ENCODE assay signal across 8 cellular contexts in genomic region chr14:35403397-35404245, GRCh38. TPM values are rescaled to one million over a fixed set of nuclear protein-coding genes. Genes with fewer than 3 reads are reported as not detected.
DNase-seq lines count a peak whose midpoint lies in the region; ATAC-seq, FAIRE-seq and TF ChIP-seq lines count a peak whose summit lies in the region.

No MANE protein-coding gene starts in this region.

- H3K9me2 ChIP-seq in hepatocyte (replicated peaks; ENCODE audit: insufficient read depth): no peaks in the 10 kb centered on the region

- H3K27me3 Mint-ChIP-seq in astrocyte (ENCODE audit: low read depth, unreplicated experiment): no peaks in the 10 kb centered on the region

- DNase-seq in NCI-H2029 treated with DMSO at 0.1 percent for 48 hours (lab: John Stamatoyannopoulos, UW): peak; percentile 100
- DNase-seq in T-helper 9 cell: peak; percentile 96
- DNase-seq in astrocyte (ENCODE audit: low read depth): peak; percentile 77
- DNase-seq in hepatocyte (ENCODE audit: low spot score): peak; percentile 97
- DNase-seq in retina: peak; percentile 71
- DNase-seq in aorta: peak; percentile 98 to 99

- H3K27ac ChIP-seq in astrocyte (ENCODE audit: low read depth, low read length): peak overlapping the region; percentile 94
- H3K27ac ChIP-seq in hepatocyte: peak overlapping the region; percentile 100
- peak overlapping the region; percentile 95 to 99 for H3K27ac ChIP-seq in aorta (ENCODE audit: low read depth in 1 of 2, low read length in 2 of 2)

- H3K79me2 ChIP-seq in astrocyte (ENCODE audit: insufficient read depth, low read length) (peaks cover 18% of the 10 kb centered on the region), hepatocyte (peaks cover 38% of the 10 kb centered on the region)

- 12% methylated on average over 9 of the region's 57 CpGs for WGBS in hepatocyte (ENCODE audit: low lambda C conversion rate, missing lambda C conversion rate)
- WGBS in aorta, 2 donors: 0 to 2% methylated on average over 23 to 57 of the region's 57 CpGs

- H3K4me3 ChIP-seq in astrocyte (ENCODE audit: insufficient read depth, low read depth, low read length): peak overlapping the region; percentile 79
- peak overlapping the region; percentile 90 for H3K4me3 ChIP-seq in hepatocyte
- peak overlapping the region; percentile 94 to 97 for H3K4me3 ChIP-seq in aorta (ENCODE audit: low read length in 2 of 2)

- no peak overlapping the region for H2AFZ ChIP-seq in astrocyte (ENCODE audit: low read depth, low read length)
- no peak overlapping the region for H2AFZ ChIP-seq in hepatocyte

- no peak for FAIRE-seq in astrocyte (lab: Jason Lieb, UNC)

- H4K20me1 ChIP-seq in astrocyte (ENCODE audit: insufficient read depth, low read length): peaks cover 34% of the 10 kb centered on the region
- H4K20me1 ChIP-seq in hepatocyte (ENCODE audit: insufficient read depth, poor library complexity, severe bottlenecking): peaks cover 25% of the 10 kb centered on the region

- peak overlapping the region; percentile 90 for H3K4me3 Mint-ChIP-seq in astrocyte (ENCODE audit: unreplicated experiment)

- H3K4me1 Mint-ChIP-seq in astrocyte (ENCODE audit: low read depth, unreplicated experiment): peaks cover 30% of the 10 kb centered on the region

- no peaks in the 10 kb centered on the region for H3K9me3 Mint-ChIP-seq in astrocyte (ENCODE audit: unreplicated experiment)

- TF ChIP-seq CTCF in astrocyte (IDR thresholded peaks at IDR 0.05; ENCODE audit: insufficient read depth, low read depth, low read length): no peak
- TF ChIP-seq CTCF in hepatocyte (IDR thresholded peaks at IDR 0.05; ENCODE audit: poor library complexity): no peak

- H3K4me2 ChIP-seq in astrocyte (ENCODE audit: low read length) (peak overlapping the region; percentile 96), hepatocyte (peak overlapping the region; percentile 85)

- H3K9ac ChIP-seq in astrocyte (ENCODE audit: low read length): peak overlapping the region; percentile 95

- H3K27me3 ChIP-seq in astrocyte (ENCODE audit: insufficient read depth, low read length) (no peaks in the 10 kb centered on the region), hepatocyte (no peaks in the 10 kb centered on the region), aorta (ENCODE audit: control insufficient read depth in 1 of 2, insufficient read depth in 2 of 2, low read length in 1 of 2) (no peaks in the 10 kb centered on the region)

- intact Hi-C loops in aorta (cut with DNase I): loop anchor here (2.0 to 5.0 kb wide), 3 partner anchors 61 to 111 kb away; partner anchors contain the start of gene PSMA6 (in 2 of the 2)

- peaks cover 33% of the 10 kb centered on the region for H3K4me1 ChIP-seq in astrocyte (ENCODE audit: insufficient read depth, low read length)
- peaks cover 40% of the 10 kb centered on the region for H3K4me1 ChIP-seq in hepatocyte (ENCODE audit: insufficient read depth)
- peaks cover 0 to 4% of the 10 kb centered on the region in 2 donors for H3K4me1 ChIP-seq in aorta (ENCODE audit: control insufficient read depth in 1 of 2, insufficient read depth in 2 of 2, low read length in 2 of 2)

- H3K36me3 Mint-ChIP-seq in astrocyte (ENCODE audit: low read depth, unreplicated experiment): peaks cover 4% of the 10 kb centered on the region

- H3K36me3 ChIP-seq in astrocyte (ENCODE audit: insufficient read depth, low read length) (peaks cover 36% of the 10 kb centered on the region), hepatocyte (replicated peaks; ENCODE audit: insufficient read depth, low read depth) (peaks cover 4% of the 10 kb centered on the region), aorta (ENCODE audit: control insufficient read depth in 1 of 2, insufficient read depth in 2 of 2, low read length in 1 of 2) (peaks cover 5 to 12% of the 10 kb centered on the region in 2 donors)

- ATAC-seq in GM18519 (IDR thresholded peaks at IDR 0.05; ENCODE audit: low FRiP score, unreplicated experiment) (peak; percentile 30), HG03025 (IDR thresholded peaks at IDR 0.05; ENCODE audit: low FRiP score, unreplicated experiment) (peak; percentile 44), aorta (ENCODE audit: low FRiP score) (peak; percentile 92)

- H3K9me3 ChIP-seq in astrocyte (ENCODE audit: insufficient read depth, low read depth, low read length) (no peaks in the 10 kb centered on the region), hepatocyte (ENCODE audit: low read depth) (no peaks in the 10 kb centered on the region), aorta (ENCODE audit: control insufficient read depth, low read length) (no peaks in the 10 kb centered on the region)

- H3K27ac Mint-ChIP-seq in astrocyte (ENCODE audit: unreplicated experiment): peak overlapping the region; percentile 63

RNA-seq across cellular contexts. Expression of gene NFKBIA, which starts 0.9 kb away (rescaled TPM):
- total RNA-seq in astrocyte (35.5 and 38.1 TPM in 2 replicates), hepatocyte (238 and 252 TPM in 2 replicates), aorta (100 to 1,000 TPM; 126 to 186 TPM)
- polyA plus RNA-seq in hepatocyte (345 and 359 TPM in 2 replicates), aorta (10 to 100 TPM; 83.0 to 97.1 TPM)

Comparison
In these comparisons a context has a peak if more than half of its experiments do, and no peak if none do; other contexts are left out.
1. Peak in every context shown above with its lines: DNase-seq, ATAC-seq, H3K4me3 ChIP-seq and H3K27ac ChIP-seq.
2. ATAC-seq: peak in every context shown above with its lines; median percentile 92 in aorta; 44 in HG03025; 30 in GM18519.